ENCODE assay signal across 8 cellular contexts in genomic region chr10:93542358-93542791, GRCh38. TPM values are rescaled to one million over a fixed set of nuclear protein-coding genes. Genes with fewer than 3 reads are reported as not detected.
DNase-seq lines count a peak whose midpoint lies in the region; ATAC-seq, FAIRE-seq and TF ChIP-seq lines count a peak whose summit lies in the region.

No MANE protein-coding gene starts in this region.

- H3K4me3 ChIP-seq in PC-3 (ENCODE audit: low read length) = peak overlapping the region; percentile 60
- H3K4me3 ChIP-seq in skeletal muscle tissue (ENCODE audit: low read length in 3 of 3) = peak overlapping the region; percentile 21 to 57 (median 45)

- no peak overlapping the region for H2BK15ac ChIP-seq in H9 (ENCODE audit: low read depth, low read length)

- no peak overlapping the region for H4K91ac ChIP-seq in H9 (ENCODE audit: insufficient read length, low read depth, low read length)

- no TSS peak for BruUV-seq in PC-3 (replicated peaks; lab: Mats Ljungman, UMichigan)

- H3K36me3 Mint-ChIP-seq in H9 (ENCODE audit: insufficient read depth in 1 of 3, low read depth in 3 of 3) = no peaks in the 10 kb centered on the region

- no peak overlapping the region for H2BK120ac ChIP-seq in H9 (ENCODE audit: low read depth, low read length, poor library complexity, severe bottlenecking)

- H3K27ac Mint-ChIP-seq in H9 = no peak overlapping the region

- no peak overlapping the region for H2BK12ac ChIP-seq in H9 (ENCODE audit: insufficient read length, low read depth, low read length)

- H3F3A ChIP-seq in PC-3 (ENCODE audit: low read length, unreplicated experiment) = no peaks in the 10 kb centered on the region

- CTCF ChIA-PET in PC-3 (lab: Charles Lee) = interaction anchor here (0.8 to 1.5 kb wide), 2 partner anchors 138 to 274 kb away, joined by 4 to 8 read pairs; no protein-coding TSS in a partner anchor

- no peak overlapping the region for H2BK5ac ChIP-seq in H9 (ENCODE audit: insufficient read length, low read length)

- no peak overlapping the region for H3T11ph ChIP-seq in H9 (ENCODE audit: low read length)

- H4K20me1 ChIP-seq in H9 (ENCODE audit: control insufficient read depth, insufficient read depth, insufficient read length) (no peaks in the 10 kb centered on the region), PC-3 (ENCODE audit: low read length) (no peaks in the 10 kb centered on the region)

- no peaks in the 10 kb centered on the region for H3K27me3 ChIP-seq in H9 (ENCODE audit: insufficient read depth, low read length)
- no peaks in the 10 kb centered on the region for H3K27me3 ChIP-seq in PC-3 (ENCODE audit: low read length)
- H3K27me3 ChIP-seq in skeletal muscle tissue (ENCODE audit: control insufficient read depth in 3 of 3, insufficient read depth in 3 of 3, low read length in 3 of 3) = no peaks in the 10 kb centered on the region

- no peak for FAIRE-seq in GM19239 (lab: Jason Lieb, UNC)

- no peak overlapping the region for H3K14ac ChIP-seq in H9 (ENCODE audit: insufficient read depth, low read length)

- H3K23me2 ChIP-seq in H9 (ENCODE audit: insufficient read length, low read depth, low read length, poor library complexity, severe bottlenecking) = no peaks in the 10 kb centered on the region

- no peak for DNase-seq in H9
- peak; percentile 32 for DNase-seq in PC-3
- DNase-seq in Right ventricle myocardium inferior (ENCODE audit: missing footprints) = no peak
- no peak for DNase-seq in GM19239 (ENCODE audit: insufficient read length, low spot score)
- DNase-seq in foreskin melanocyte = no peak

- intact Hi-C loops in PC-3 (cut with micrococcal nuclease) (loop anchor here (1.0 to 10.0 kb wide), 3 partner anchors 112 to 272 kb away; no protein-coding TSS in a partner anchor), Right ventricle myocardium inferior (cut with DNase I) (no loop called here)

- peaks cover 3 to 5% of the 10 kb centered on the region in 2 experiments; a peak in 2 of 4 replicates for H3K4me1 Mint-ChIP-seq in H9

- no peak overlapping the region for H3K27ac ChIP-seq in H9 (ENCODE audit: insufficient read length, low read depth, low read length)
- no peak overlapping the region for H3K27ac ChIP-seq in PC-3 (ENCODE audit: low read length)
- H3K27ac ChIP-seq in skeletal muscle tissue (ENCODE audit: low read depth, low read length) = no peak overlapping the region

- no peaks in the 10 kb centered on the region; the same call in 1 of the 2 replicates for H3K79me2 ChIP-seq in H9 (ENCODE audit: insufficient read depth, low read length)
- no peaks in the 10 kb centered on the region for H3K79me2 ChIP-seq in PC-3 (ENCODE audit: low read length)

- no peaks in the 10 kb centered on the region for H3K9me2 ChIP-seq in PC-3 (replicated peaks; ENCODE audit: low read length)

- WGBS in H9 (ENCODE audit: extremely low coverage, insufficient read length, low lambda C conversion rate) = no CpG with 5 or more reads among the region's 10 CpGs

- peak overlapping the region in 1 of 2 experiments; percentile 28; a peak in 1 of 5 replicates for H3K4me3 Mint-ChIP-seq in H9

- no peak overlapping the region for H4K8ac ChIP-seq in H9 (replicated peaks; ENCODE audit: insufficient read length, low read depth, low read length)

- ATAC-seq in PC-3 (peak; percentile 67), Right ventricle myocardium inferior (peak; percentile 96), HG02852 (IDR thresholded peaks at IDR 0.05; ENCODE audit: unreplicated experiment) (no peak), GM21717 (IDR thresholded peaks at IDR 0.05; ENCODE audit: unreplicated experiment) (no peak)

- no peak overlapping the region for H2BK20ac ChIP-seq in H9 (ENCODE audit: low read depth, low read length, poor library complexity, severe bottlenecking)

- peaks cover 57% of the 10 kb centered on the region for H3K27me3 Mint-ChIP-seq in H9 (ENCODE audit: low read depth)

- H3K23ac ChIP-seq in H9 (ENCODE audit: insufficient read length, low read depth, low read length) = no peak overlapping the region

- H3K4me2 ChIP-seq in H9 (ENCODE audit: insufficient read depth, insufficient read length, low read length) = peak overlapping the region; percentile 13
- peak overlapping the region; percentile 80 for H3K4me2 ChIP-seq in PC-3 (ENCODE audit: low read length)

- H3K9ac ChIP-seq in H9 (ENCODE audit: extremely low read depth, insufficient read length, low read length) (no peak overlapping the region), PC-3 (ENCODE audit: low read length) (no peak overlapping the region), skeletal muscle tissue (ENCODE audit: low read depth in 1 of 3, low read length in 3 of 3) (no peak overlapping the region)

- H4K5ac ChIP-seq in H9 (ENCODE audit: insufficient read length, low read depth, low read length) = no peak overlapping the region

- POLR2A ChIA-PET in PC-3 (lab: Charles Lee; ENCODE audit: unreplicated experiment) = no interaction called here

- no peak; the same call in 2 of the 3 replicates for TF ChIP-seq CTCF in H9 (conservative IDR thresholded peaks at IDR 0.05)
- TF ChIP-seq CTCF in PC-3 (conservative IDR thresholded peaks at IDR 0.05; ENCODE audit: low read depth, low read length) = peak; percentile 10; the same call in 1 of the 2 replicates

- no peaks in the 10 kb centered on the region for H3K36me3 ChIP-seq in PC-3 (ENCODE audit: low read depth, low read length)
- H3K36me3 ChIP-seq in skeletal muscle tissue (ENCODE audit: control insufficient read depth in 3 of 3, insufficient read depth in 3 of 3, low read length in 3 of 3) = no peaks in the 10 kb centered on the region

- H3K4me1 ChIP-seq in H9 (ENCODE audit: insufficient read depth, low read length) (no peaks in the 10 kb centered on the region), PC-3 (ENCODE audit: insufficient read depth, low read length) (peaks cover 8% of the 10 kb centered on the region), skeletal muscle tissue (ENCODE audit: control insufficient read depth in 3 of 3, insufficient read depth in 3 of 3, low read length in 3 of 3) (peaks cover 0 to 7% (median 6%) of the 10 kb centered on the region in 3 donors)

- no peak overlapping the region for H2AK5ac ChIP-seq in H9 (ENCODE audit: insufficient read length, low read length)

- H3K9me3 ChIP-seq in H9 (ENCODE audit: control insufficient read depth, low read depth, low read length) (no peaks in the 10 kb centered on the region), PC-3 (ENCODE audit: low read length) (no peaks in the 10 kb centered on the region), skeletal muscle tissue (ENCODE audit: control insufficient read depth in 3 of 3, low read length in 3 of 3) (no peaks in the 10 kb centered on the region)

- no peak overlapping the region for H2AFZ ChIP-seq in H9 (ENCODE audit: low read length)
- H2AFZ ChIP-seq in PC-3 (ENCODE audit: low read length) = peak overlapping the region; percentile 76

- no peak overlapping the region for H3K18ac ChIP-seq in H9 (ENCODE audit: insufficient read length, low read depth, low read length)

- H3K4ac ChIP-seq in H9 (ENCODE audit: low read depth, low read length) = no peak overlapping the region

- no peaks in the 10 kb centered on the region for H3K9me3 Mint-ChIP-seq in H9

- H3K79me1 ChIP-seq in H9 (ENCODE audit: insufficient read depth, low read depth, low read length, poor library complexity, severe bottlenecking) = no peaks in the 10 kb centered on the region

- no peak overlapping the region for H3K56ac ChIP-seq in H9 (ENCODE audit: insufficient read length, low read depth, low read length)

RNA-seq across cellular contexts. Expression of gene FFAR4, which starts 24.1 kb away (rescaled TPM):
- not detected in 2 replicates for total RNA-seq in H9 (2021)
- total RNA-seq in PC-3 (2014; rRNA removed) = 1.5 TPM in 2 replicates
- 0.24 TPM for total RNA-seq in Right ventricle myocardium inferior
- 0.52 TPM for total RNA-seq in skeletal muscle tissue

RNA-seq across cellular contexts. Expression of gene CEP55, which starts 46.0 kb away (rescaled TPM):
- total RNA-seq in H9 (2021) (16.1 and 17.8 TPM in 2 replicates), PC-3 (2014; rRNA removed) (62.6 and 63.6 TPM in 2 replicates), Right ventricle myocardium inferior (1.4 TPM), skeletal muscle tissue (4.7 TPM)

RNA-seq across cellular contexts. Expression of gene RBP4, which starts 58.7 kb away (rescaled TPM):
- total RNA-seq in H9 (2021) (not detected in 2 replicates), PC-3 (2014; rRNA removed) (4.4 and 8.5 TPM in 2 replicates), Right ventricle myocardium inferior (12.8 TPM), skeletal muscle tissue (12.5 TPM)

Comparison
In these comparisons a context has a peak if more than half of its experiments do, and no peak if none do; other contexts are left out.
1. ATAC-seq: peak in PC-3 (single experiment) and Right ventricle myocardium inferior (single experiment); none in HG02852 (single experiment) and GM21717 (single experiment).